Comparison of ENCODE assay signal across 24 cellular contexts in genomic region chr10:52353210-52353609, GRCh38. TPM values are rescaled to one million over a fixed set of nuclear protein-coding genes. Genes with fewer than 3 reads are reported as not detected.
"Had no signal": no experiment of that assay in that cellular context is flagged by ENCODE, and none has a peak within 500 bp of the region (broad histone marks: within the 10 kb centered on the region; RNA-seq: fewer than 3 reads in every experiment).

No MANE protein-coding gene starts in this region.

- ATAC-seq: effector memory CD8-positive, alpha-beta T cell; gastrocnemius medialis; natural killer cell; psoas muscle; right cardiac atrium had no signal

- H3K4me1 ChIP-seq: esophagus squamous epithelium, gastrocnemius medialis, psoas muscle, stomach, thyroid gland had no signal

- H3K4me2 ChIP-seq: smooth muscle cell had no signal

- H3K27ac ChIP-seq: esophagus squamous epithelium, gastrocnemius medialis, ovary, psoas muscle, stomach, thyroid gland had no signal

- H3K27me3 Mint-ChIP-seq: effector memory CD8-positive, alpha-beta T cell; memory B cell; type B pancreatic cell had no signal

- H3K4me3 ChIP-seq: esophagus squamous epithelium, gastrocnemius medialis, lung, ovary, psoas muscle, smooth muscle cell, stomach, thyroid gland had no signal

- H3K9me3 Mint-ChIP-seq: memory B cell, type B pancreatic cell had no signal

- H3K36me3 Mint-ChIP-seq: memory B cell, natural killer cell, type B pancreatic cell had no signal

- H3K4me1 Mint-ChIP-seq: memory B cell, natural killer cell had no signal

- H3K9me3 ChIP-seq: esophagus squamous epithelium, gastrocnemius medialis, ovary, psoas muscle, stomach, thyroid gland had no signal

- DNase-seq: cortex of kidney; effector memory CD8-positive, alpha-beta T cell; erythroblast; esophagus squamous epithelium; gastrocnemius medialis; head of caudate nucleus; natural killer cell; occipital lobe; ovary; posterior cingulate gyrus; psoas muscle; right cardiac atrium; stimulated activated CD4-positive, alpha-beta T cell treated with anti-CD3 and anti-CD28 coated beads, Interleukin-12 subunit alpha, Interleukin-12 subunit beta, amount 100 ng/mL, for 4 hours; stimulated activated CD4-positive, alpha-beta T cell treated with anti-CD3 and anti-CD28 coated beads, Interleukin-1b, Interleukin-23, amount 100 ng/mL, for 48 hours; stimulated activated CD4-positive, alpha-beta T cell treated with anti-CD3 and anti-CD28 coated beads, Interleukin-4, amount 100 ng/mL, for 1 hour; stimulated activated CD8-positive, alpha-beta memory T cell treated with anti-CD3 and anti-CD28 coated beads, Interleukin-4, amount 100 ng/mL, for 48 hours; stimulated activated naive CD4-positive, alpha-beta T cell treated with Interleukin-2 at 50 U/mL for 16 hours; stomach; thyroid gland had no signal

- H3K27ac Mint-ChIP-seq: effector memory CD8-positive, alpha-beta T cell; memory B cell; natural killer cell; type B pancreatic cell had no signal

- H3K27me3 ChIP-seq: esophagus squamous epithelium, gastrocnemius medialis, ovary, stomach, thyroid gland had no signal

- H3K36me3 ChIP-seq: esophagus squamous epithelium, gastrocnemius medialis, ovary, stomach, thyroid gland had no signal

- H3K4me3 Mint-ChIP-seq: effector memory CD8-positive, alpha-beta T cell; memory B cell; natural killer cell; type B pancreatic cell had no signal

RNA-seq across cellular contexts. Expression of gene DKK1, which starts 39.1 kb away (rescaled TPM):
- total RNA-seq: mononuclear cell, natural killer cell, right cardiac atrium had no signal
